ENCODE assay signal across 21 cellular contexts in genomic region chr4:135724426-135724825, GRCh38.
"Had no signal": no experiment of that assay in that cellular context is flagged by ENCODE, and none has a peak within 500 bp of the region (broad histone marks: within the 10 kb centered on the region; RNA-seq: fewer than 3 reads in every experiment).

No MANE protein-coding gene starts in this region.

- ATAC-seq: activated CD4-positive, alpha-beta T cell treated with anti-CD3 and anti-CD28 coated beads for 36 hours; activated CD8-positive, alpha-beta T cell treated with anti-CD3 and anti-CD28 coated beads for 36 hours had no signal

- DNase-seq: activated CD4-positive, alpha-beta T cell treated with anti-CD3 and anti-CD28 coated beads for 36 hours; activated CD4-positive, alpha-beta T cell treated with anti-CD3 and anti-CD28 coated beads, Interleukin-2, amount 50 U/mL, for 1 hour; activated CD8-positive, alpha-beta memory T cell treated with anti-CD3 and anti-CD28 coated beads, Interleukin-2, amount 50 U/mL, for 4 hours; activated CD8-positive, alpha-beta T cell treated with anti-CD3 and anti-CD28 coated beads for 36 hours; activated naive CD4-positive, alpha-beta T cell treated with anti-CD3 and anti-CD28 coated beads, Interleukin-2, amount 50 U/mL, for 16 hours; aorta; Kasumi-1; KBM-7; NCI-H1048; NCI-H1930; NCI-H2107; NCI-H510A treated with DMSO at 0.1 percent for 48 hours; NCI-H69; NK-92 treated with Interleukin-12 subunit alpha and Interleukin-12 subunit beta, amount 100 ng/mL, for 24 hours; OCI-M1; Peyer's patch; Right ventricle myocardium superior; SJCRH30; SK-N-SH; T-helper 1 cell; WERI-Rb-1 had no signal

- H3K27me3 ChIP-seq: Peyer's patch, SJCRH30 had no signal

- H3K4me3 ChIP-seq: Peyer's patch, SJCRH30 had no signal

- H3K36me3 ChIP-seq: Peyer's patch, SJCRH30, WERI-Rb-1 had no signal
